Comparison of ENCODE assay signal across 22 cellular contexts in the genomic region with DNA sequence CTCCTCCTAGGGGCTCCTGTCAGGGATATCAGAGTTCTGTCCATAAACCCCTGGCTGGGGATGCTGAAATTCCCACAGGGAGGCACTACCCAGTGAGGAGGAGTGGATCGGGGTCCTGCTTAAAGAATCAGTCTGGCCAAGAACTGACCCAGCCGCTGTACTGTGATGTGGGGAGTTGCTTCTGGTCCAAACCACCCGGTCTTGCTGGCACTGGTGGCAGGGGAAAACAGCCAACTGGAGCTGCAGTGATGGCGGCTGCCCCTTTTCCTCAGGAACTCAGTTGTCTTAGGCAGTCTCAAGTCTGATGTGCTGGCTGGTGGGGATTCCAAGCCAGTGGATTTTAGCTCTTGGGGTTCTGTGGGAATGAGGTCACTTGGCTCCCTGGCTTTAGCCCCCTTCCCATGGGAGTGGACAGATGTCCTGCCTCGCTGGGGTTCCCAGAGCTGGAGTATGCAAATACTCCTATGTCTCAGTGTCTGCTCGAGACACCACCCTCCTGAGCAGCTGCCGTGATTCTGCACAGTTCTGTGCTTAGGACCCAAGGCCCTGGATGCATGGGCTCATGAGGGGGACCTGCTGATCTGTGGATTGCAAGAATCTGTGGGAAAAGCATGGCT.
DNase-seq lines count a peak whose midpoint lies in the region; ATAC-seq and TF ChIP-seq lines count a peak whose summit lies in the region.
"Had no signal": no experiment of that assay in that cellular context is flagged by ENCODE, and none has a peak within 500 bp of the region (broad histone marks: within the 10 kb centered on the region; RNA-seq: fewer than 3 reads in every experiment).

No MANE protein-coding gene starts in this region.

- no peak overlapping the region for H2BK15ac ChIP-seq in neuronal stem cell (ENCODE audit: low read length)

- H2BK5ac ChIP-seq in neuronal stem cell (ENCODE audit: low read length) = no peak overlapping the region

- peak in 6 of 8 donors; percentile 9 to 48 (median 40) for ATAC-seq in heart right ventricle
- no peak for ATAC-seq in HG02885 (IDR thresholded peaks at IDR 0.05; ENCODE audit: poor library complexity, unreplicated experiment)
- ATAC-seq: HepG2, Panc1 had no signal

- no peak overlapping the region for H2AFZ ChIP-seq in neuronal stem cell (ENCODE audit: low read length)

- H3K27me3 ChIP-seq in heart right ventricle (no peaks in the 10 kb centered on the region), neuronal stem cell (ENCODE audit: control insufficient read depth in 3 of 3, insufficient read depth in 3 of 3, low read depth in 1 of 3, low read length in 3 of 3) (no peaks in the 10 kb centered on the region)
- H3K27me3 ChIP-seq: SJSA1 had no signal

- H3K4me1 ChIP-seq in heart right ventricle = peaks cover 0 to 22% (median 6%) of the 10 kb centered on the region in 9 donors
- H3K4me1 ChIP-seq in neuronal stem cell (ENCODE audit: control insufficient read depth in 2 of 2, insufficient read depth in 1 of 2, low read depth in 1 of 2, low read length in 2 of 2) = peaks cover 0 to 3% of the 10 kb centered on the region in 2 donors
- H3K4me1 ChIP-seq: SJSA1 had no signal

- H3K9ac ChIP-seq in neuronal stem cell (ENCODE audit: low read depth, low read length, poor library complexity) = no peak overlapping the region

- H3K27ac ChIP-seq in heart right ventricle = no peak overlapping the region
- H3K27ac ChIP-seq in neuronal stem cell (replicated peaks; ENCODE audit: low read length) = no peak overlapping the region
- H3K27ac ChIP-seq in substantia nigra (ENCODE audit: low read depth, low read length, poor library complexity, severe bottlenecking) = no peak overlapping the region
- H3K27ac ChIP-seq: C4-2B, SJSA1 had no signal

- H3K9me3 ChIP-seq in heart right ventricle = peaks cover 0 to 20% (median 0%) of the 10 kb centered on the region in 11 donors
- H3K9me3 ChIP-seq in neuronal stem cell (replicated peaks in 1 of 2; ENCODE audit: control insufficient read depth in 2 of 2, insufficient read depth in 1 of 2, low read depth in 1 of 2, low read length in 2 of 2) = peaks cover 0 to 6% of the 10 kb centered on the region in 2 donors
- H3K9me3 ChIP-seq: SJSA1 had no signal

- H4K91ac ChIP-seq in neuronal stem cell (ENCODE audit: low read depth, low read length, poor library complexity) = no peak overlapping the region

- H2BK12ac ChIP-seq in neuronal stem cell (ENCODE audit: low read length) = no peak overlapping the region

- peaks cover 2% of the 10 kb centered on the region for H3K79me1 ChIP-seq in neuronal stem cell (ENCODE audit: low read depth, low read length)

- peak overlapping the region; percentile 53 for H2AK5ac ChIP-seq in neuronal stem cell (ENCODE audit: low read depth, low read length)

- no peak overlapping the region for H2BK120ac ChIP-seq in neuronal stem cell (ENCODE audit: low read depth, low read length)

- no peak overlapping the region for H4K8ac ChIP-seq in neuronal stem cell (ENCODE audit: low read depth, low read length)

- no peak overlapping the region for H3K4me3 ChIP-seq in heart right ventricle
- no peak overlapping the region for H3K4me3 ChIP-seq in neuronal stem cell (ENCODE audit: low read length in 2 of 2)
- H3K4me3 ChIP-seq: SJSA1 had no signal

- H3K4ac ChIP-seq in neuronal stem cell (ENCODE audit: low read length) = peak overlapping the region; percentile 76

- 68 to 72% methylated on average over 7 of the region's 7 CpGs for WGBS in heart right ventricle, 2 donors
- no CpG with 5 or more reads among the region's 7 CpGs for WGBS in neuronal stem cell (ENCODE audit: extremely low coverage in 2 of 2, insufficient read length in 2 of 2, insufficient replicate concordance in 1 of 2), 2 donors

- H3K14ac ChIP-seq in neuronal stem cell (ENCODE audit: low read length) = peak overlapping the region; percentile 47

- no peak overlapping the region for H3K4me2 ChIP-seq in neuronal stem cell (ENCODE audit: insufficient read depth, low read length, poor library complexity, severe bottlenecking)

- no peak overlapping the region for H3K23ac ChIP-seq in neuronal stem cell (ENCODE audit: low read depth, low read length, poor library complexity)

- intact Hi-C loops in heart right ventricle (cut with DNase I) = no loop called here
- intact Hi-C loops in cardiac septum (cut with DNase I) = no loop called here
- intact Hi-C loops in head of caudate nucleus (cut with DNase I) = no loop called here

- H3K36me3 ChIP-seq in heart right ventricle (no peaks in the 10 kb centered on the region), neuronal stem cell (replicated peaks in 1 of 2; ENCODE audit: control insufficient read depth in 2 of 2, insufficient read depth in 2 of 2, low read length in 2 of 2) (no peaks in the 10 kb centered on the region)
- H3K36me3 ChIP-seq: SJSA1 had no signal

- no peak for TF ChIP-seq CTCF in heart right ventricle (IDR thresholded peaks at IDR 0.05)

- DNase-seq in heart right ventricle = no peak
- no peak for DNase-seq in cardiac septum (ENCODE audit: low spot score)
- DNase-seq in head of caudate nucleus = peak in 36 of 42 donors; percentile 13 to 74 (median 38)
- no peak for DNase-seq in neuronal stem cell (ENCODE audit: low spot score)
- DNase-seq in substantia nigra (lab: John Stamatoyannopoulos, UW) = peak in 32 of 49 donors; percentile 1 to 51 (median 24)
- no peak for DNase-seq in DMS 273 (lab: John Stamatoyannopoulos, UW; ENCODE audit: unreplicated experiment)
- no peak for DNase-seq in NCI-H2171 treated with DMSO at 0.1 percent for 48 hours (lab: John Stamatoyannopoulos, UW)
- DNase-seq: AML-193; Calu3; CD8-positive, alpha-beta memory T cell; DMS53; KG1; NCI-H1105 treated with DMSO at 0.1 percent for 48 hours; NCI-H2029 treated with DMSO at 0.1 percent for 48 hours; NCI-H345; NCI-H524; NCI-H774 had no signal

- peak overlapping the region; percentile 55 for H3K18ac ChIP-seq in neuronal stem cell (ENCODE audit: low read length)

Comparison
In these comparisons a context has a peak if more than half of its experiments do, and no peak if none do; other contexts are left out.
1. DNase-seq: peak in head of caudate nucleus (36 of 42) and substantia nigra (32 of 49); none in heart right ventricle (0 of 2), cardiac septum (single experiment), neuronal stem cell (single experiment), DMS 273 (single experiment) and NCI-H2171 treated with DMSO at 0.1 percent for 48 hours (single experiment).